ENCODE assay signal across 32 cellular contexts in genomic region chr22:40844951-40845350, GRCh38. TPM values are rescaled to one million over a fixed set of nuclear protein-coding genes. Genes with fewer than 3 reads are reported as not detected.
"Had no signal": no experiment of that assay in that cellular context is flagged by ENCODE, and none has a peak within 500 bp of the region (broad histone marks: within the 10 kb centered on the region; RNA-seq: fewer than 3 reads in every experiment).

No MANE protein-coding gene starts in this region.

- H3K36me3 ChIP-seq: uterus had no signal

- DNase-seq: cortex of kidney; effector memory CD8-positive, alpha-beta T cell; erythroblast; esophagus squamous epithelium; head of caudate nucleus; left ventricle myocardium superior; lower lobe of right lung; mucosa of descending colon; naive B cell; right cardiac atrium; sigmoid colon; stimulated activated CD4-positive, alpha-beta T cell treated with anti-CD3 and anti-CD28 coated beads, Interleukin-4, amount 100 ng/mL, for 4 hours; stimulated activated naive CD8-positive, alpha-beta T cell treated with anti-CD3 and anti-CD28 coated beads, Interleukin-15, Interleukin-2, amounts not matched to agents 100 U/mL and 50 U/mL, for 24 hours; transverse colon; upper lobe of right lung; uterus had no signal

- H3K27ac ChIP-seq: esophagus squamous epithelium, lower lobe of right lung, neutrophil, parathyroid adenoma, prostate gland, sigmoid colon, suprapubic skin, transverse colon, upper lobe of right lung, uterus had no signal

- H3K4me3 ChIP-seq: esophagus squamous epithelium, lower lobe of right lung, mucosa of descending colon, prostate gland, sigmoid colon, suprapubic skin, transverse colon, upper lobe of right lung, uterus had no signal

- H3K27ac Mint-ChIP-seq: effector memory CD8-positive, alpha-beta T cell; naive B cell; natural killer cell treated with Interleukin-12 subunit alpha and Interleukin-12 subunit beta and Interleukin-15 and Interleukin-18, amount 100 ng/mL, for 72 hours; stimulated activated memory B cell treated with anti-CD40 and anti-IgM and Interleukin-4, amounts not matched to agents 10 μg/mL and 1 μg/mL and 100 μg/mL, for 72 hours had no signal

- H3K4me1 Mint-ChIP-seq: neural crest cell had no signal

- H3K4me1 ChIP-seq: lower lobe of right lung, parathyroid adenoma, prostate gland, suprapubic skin, transverse colon, upper lobe of right lung had no signal

- H3K27me3 Mint-ChIP-seq: effector memory CD8-positive, alpha-beta T cell; naive B cell; natural killer cell treated with Interleukin-12 subunit alpha and Interleukin-12 subunit beta and Interleukin-15 and Interleukin-18, amount 100 ng/mL, for 72 hours; stimulated activated memory B cell treated with anti-CD40 and anti-IgM and Interleukin-4, amounts not matched to agents 10 μg/mL and 1 μg/mL and 100 μg/mL, for 72 hours had no signal

- H3K27me3 ChIP-seq: esophagus squamous epithelium, neutrophil, sigmoid colon, suprapubic skin, transverse colon, upper lobe of right lung, uterus had no signal

- H3K9me3 ChIP-seq: esophagus squamous epithelium, lower lobe of right lung, mucosa of descending colon, neutrophil, prostate gland, sigmoid colon, suprapubic skin, transverse colon, upper lobe of right lung, uterus had no signal

- ATAC-seq: effector memory CD8-positive, alpha-beta T cell; left ventricle myocardium superior; lower lobe of right lung; mucosa of descending colon; natural killer cell treated with Interleukin-12 subunit alpha and Interleukin-12 subunit beta and Interleukin-15 and Interleukin-18, amount 100 ng/mL, for 72 hours; right cardiac atrium; stimulated activated memory B cell treated with anti-CD40 and anti-IgM and Interleukin-4, amounts not matched to agents 10 μg/mL and 1 μg/mL and 100 μg/mL, for 72 hours; stimulated activated naive CD8-positive, alpha-beta T cell treated with anti-CD3 and anti-CD28 coated beads, Interleukin-15, Interleukin-2, amounts not matched to agents 100 U/mL and 50 U/mL, for 24 hours; upper lobe of right lung had no signal

- FAIRE-seq: endometrium, frontal cortex, keratinocyte had no signal

- H3K4me3 Mint-ChIP-seq: effector memory CD8-positive, alpha-beta T cell; naive B cell; natural killer cell treated with Interleukin-12 subunit alpha and Interleukin-12 subunit beta and Interleukin-15 and Interleukin-18, amount 100 ng/mL, for 72 hours; neural crest cell; stimulated activated memory B cell treated with anti-CD40 and anti-IgM and Interleukin-4, amounts not matched to agents 10 μg/mL and 1 μg/mL and 100 μg/mL, for 72 hours had no signal

- H3K9me3 Mint-ChIP-seq: effector memory CD8-positive, alpha-beta T cell; naive B cell; natural killer cell treated with Interleukin-12 subunit alpha and Interleukin-12 subunit beta and Interleukin-15 and Interleukin-18, amount 100 ng/mL, for 72 hours; neural crest cell; stimulated activated memory B cell treated with anti-CD40 and anti-IgM and Interleukin-4, amounts not matched to agents 10 μg/mL and 1 μg/mL and 100 μg/mL, for 72 hours had no signal

- H2AFZ ChIP-seq: parathyroid adenoma had no signal

RNA-seq across cellular contexts. Expression of gene DNAJB7, which starts 17.0 kb away (rescaled TPM):
- total RNA-seq: dermis microvascular lymphatic vessel endothelial cell; esophagus squamous epithelium; frontal cortex; glomerular endothelial cell; left ventricle myocardium superior; lower lobe of right lung; natural killer cell treated with Interleukin-12 subunit alpha and Interleukin-12 subunit beta and Interleukin-15 and Interleukin-18, amount 100 ng/mL, for 72 hours; neural crest cell; omental fat pad; renal cortical epithelial cell; right cardiac atrium; sigmoid colon; skeletal muscle tissue; suprapubic skin; upper lobe of right lung; uterus had no signal
- polyA plus RNA-seq: keratinocyte, right cardiac atrium, thymus had no signal
